Comparison of ENCODE assay signal across 8 cellular contexts in the genomic region with DNA sequence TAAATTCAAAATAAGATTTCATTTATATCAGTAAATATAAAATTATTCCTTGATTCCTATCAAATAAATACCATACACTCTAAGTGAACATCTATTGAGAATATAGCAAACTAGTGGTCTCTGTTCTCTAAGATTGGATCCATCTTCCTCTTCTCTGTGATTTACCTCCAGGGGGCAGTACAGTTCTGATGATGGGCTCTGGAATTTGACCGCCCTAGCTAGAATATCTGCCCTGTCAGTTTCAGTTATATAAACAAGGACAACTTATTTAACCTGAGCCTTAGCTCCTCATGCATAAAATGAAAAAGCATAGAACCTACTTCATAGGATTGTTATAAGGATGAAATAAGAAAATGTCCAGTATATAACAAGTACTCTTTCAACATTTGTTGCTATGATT.
DNase-seq lines count a peak whose midpoint lies in the region; ATAC-seq and TF ChIP-seq lines count a peak whose summit lies in the region.

No MANE protein-coding gene starts in this region.

- no peaks in the 10 kb centered on the region for H4K20me1 ChIP-seq in H9 (ENCODE audit: control insufficient read depth, insufficient read depth, insufficient read length)
- no peaks in the 10 kb centered on the region for H4K20me1 ChIP-seq in OCI-LY3 (ENCODE audit: insufficient read depth, low read length)

- H3K4me2 ChIP-seq in H9 (ENCODE audit: insufficient read depth, insufficient read length, low read length): no peak overlapping the region
- no peak overlapping the region for H3K4me2 ChIP-seq in OCI-LY3 (ENCODE audit: low read length)

- no peak overlapping the region for H3K27ac Mint-ChIP-seq in H9
- no peak overlapping the region for H3K27ac Mint-ChIP-seq in activated T-helper 1 cell treated with anti-CD3 and anti-CD28 coated beads, Interleukin-12 subunit alpha, Interleukin-12 subunit beta, Interleukin-2, Interleukin-4 antibody, amounts not matched to agents 30 ng/mL and 10 ng/mL and 1 ng/mL, durations not matched to agents 14 hours and 24 hours and 36 hours

- no peak overlapping the region for H3K18ac ChIP-seq in H9 (ENCODE audit: insufficient read length, low read depth, low read length)

- H3K9me3 ChIP-seq in H9 (ENCODE audit: control insufficient read depth, low read depth, low read length): no peaks in the 10 kb centered on the region
- no peaks in the 10 kb centered on the region for H3K9me3 ChIP-seq in OCI-LY3 (ENCODE audit: insufficient read depth, low read length)

- H3K14ac ChIP-seq in H9 (ENCODE audit: insufficient read depth, low read length): no peak overlapping the region

- no CpG with 5 or more reads among the region's 1 CpG for WGBS in H9 (ENCODE audit: extremely low coverage, insufficient read length, low lambda C conversion rate)

- H3K4me3 Mint-ChIP-seq in H9: no peak overlapping the region
- no peak overlapping the region for H3K4me3 Mint-ChIP-seq in activated T-helper 1 cell treated with anti-CD3 and anti-CD28 coated beads, Interleukin-12 subunit alpha, Interleukin-12 subunit beta, Interleukin-2, Interleukin-4 antibody, amounts not matched to agents 30 ng/mL and 10 ng/mL and 1 ng/mL, durations not matched to agents 14 hours and 24 hours and 36 hours

- H3K9me3 Mint-ChIP-seq in H9: no peaks in the 10 kb centered on the region
- H3K9me3 Mint-ChIP-seq in activated T-helper 1 cell treated with anti-CD3 and anti-CD28 coated beads, Interleukin-12 subunit alpha, Interleukin-12 subunit beta, Interleukin-2, Interleukin-4 antibody, amounts not matched to agents 30 ng/mL and 10 ng/mL and 1 ng/mL, durations not matched to agents 14 hours and 24 hours and 36 hours: no peaks in the 10 kb centered on the region

- no peaks in the 10 kb centered on the region for H3K23me2 ChIP-seq in H9 (ENCODE audit: insufficient read length, low read depth, low read length, poor library complexity, severe bottlenecking)

- H2BK5ac ChIP-seq in H9 (ENCODE audit: insufficient read length, low read length): no peak overlapping the region

- H2AFZ ChIP-seq in H9 (ENCODE audit: low read length) (no peak overlapping the region), OCI-LY3 (ENCODE audit: low read depth, low read length) (no peak overlapping the region)

- no peaks in the 10 kb centered on the region for H3K36me3 Mint-ChIP-seq in H9 (ENCODE audit: insufficient read depth in 1 of 3, low read depth in 3 of 3)
- no peaks in the 10 kb centered on the region for H3K36me3 Mint-ChIP-seq in activated T-helper 1 cell treated with anti-CD3 and anti-CD28 coated beads, Interleukin-12 subunit alpha, Interleukin-12 subunit beta, Interleukin-2, Interleukin-4 antibody, amounts not matched to agents 30 ng/mL and 10 ng/mL and 1 ng/mL, durations not matched to agents 14 hours and 24 hours and 36 hours (ENCODE audit: low read depth)

- peaks cover 8 to 10% of the 10 kb centered on the region in 2 experiments for H3K4me1 Mint-ChIP-seq in H9
- H3K4me1 Mint-ChIP-seq in activated T-helper 1 cell treated with anti-CD3 and anti-CD28 coated beads, Interleukin-12 subunit alpha, Interleukin-12 subunit beta, Interleukin-2, Interleukin-4 antibody, amounts not matched to agents 30 ng/mL and 10 ng/mL and 1 ng/mL, durations not matched to agents 14 hours and 24 hours and 36 hours (ENCODE audit: low read depth): no peaks in the 10 kb centered on the region

- no peak overlapping the region for H3K56ac ChIP-seq in H9 (ENCODE audit: insufficient read length, low read depth, low read length)

- TF ChIP-seq CTCF in H9 (conservative IDR thresholded peaks at IDR 0.05) (peak; percentile 90), OCI-LY3 (IDR thresholded peaks at IDR 0.05; ENCODE audit: low read depth, low read length) (peak; percentile 77)

- H3K27me3 ChIP-seq in H9 (ENCODE audit: insufficient read depth, low read length): no peaks in the 10 kb centered on the region
- peaks cover 11% of the 10 kb centered on the region for H3K27me3 ChIP-seq in OCI-LY3 (ENCODE audit: low read depth, low read length)

- H2BK120ac ChIP-seq in H9 (ENCODE audit: low read depth, low read length, poor library complexity, severe bottlenecking): no peak overlapping the region

- H3T11ph ChIP-seq in H9 (ENCODE audit: low read length): no peak overlapping the region

- peak; percentile 28 for DNase-seq in DMS 273 treated with DMSO at 0.1 percent for 48 hours (lab: John Stamatoyannopoulos, UW)
- no peak for DNase-seq in H9
- peak; percentile 49 for DNase-seq in epidermal melanocyte (ENCODE audit: insufficient read length, low spot score)
- peak; percentile 89 for DNase-seq in pons (ENCODE audit: low spot score)
- DNase-seq in activated T-helper 1 cell treated with anti-CD3 and anti-CD28 coated beads, Interleukin-12 subunit alpha, Interleukin-12 subunit beta, Interleukin-2, Interleukin-4 antibody, amounts not matched to agents 30 ng/mL and 10 ng/mL and 1 ng/mL, durations not matched to agents 14 hours and 24 hours and 36 hours (ENCODE audit: low spot score): no peak
- DNase-seq in activated naive CD4-positive, alpha-beta T cell treated with anti-CD3 and anti-CD28 coated beads, Interleukin-2, amount 50 U/mL, for 16 hours: no peak

- H2BK20ac ChIP-seq in H9 (ENCODE audit: low read depth, low read length, poor library complexity, severe bottlenecking): no peak overlapping the region

- H3K4ac ChIP-seq in H9 (ENCODE audit: low read depth, low read length): no peak overlapping the region

- no peak overlapping the region for H2BK12ac ChIP-seq in H9 (ENCODE audit: insufficient read length, low read depth, low read length)

- no peak overlapping the region for H3K27ac ChIP-seq in H9 (ENCODE audit: insufficient read length, low read depth, low read length)
- no peak overlapping the region for H3K27ac ChIP-seq in OCI-LY3 (ENCODE audit: low read length)

- H2BK15ac ChIP-seq in H9 (ENCODE audit: low read depth, low read length): no peak overlapping the region

- no peak overlapping the region for H3K23ac ChIP-seq in H9 (ENCODE audit: insufficient read length, low read depth, low read length)

- H3K79me2 ChIP-seq in H9 (ENCODE audit: insufficient read depth, low read length): no peaks in the 10 kb centered on the region
- H3K79me2 ChIP-seq in OCI-LY3 (ENCODE audit: low read length): no peaks in the 10 kb centered on the region

- H4K8ac ChIP-seq in H9 (replicated peaks; ENCODE audit: insufficient read length, low read depth, low read length): no peak overlapping the region

- H2AK5ac ChIP-seq in H9 (ENCODE audit: insufficient read length, low read length): no peak overlapping the region

- no peak overlapping the region for H3K9ac ChIP-seq in H9 (ENCODE audit: extremely low read depth, insufficient read length, low read length)
- no peak overlapping the region for H3K9ac ChIP-seq in OCI-LY3 (ENCODE audit: low read length)

- no peak overlapping the region for H4K91ac ChIP-seq in H9 (ENCODE audit: insufficient read length, low read depth, low read length)

- no peaks in the 10 kb centered on the region for H3K27me3 Mint-ChIP-seq in H9 (ENCODE audit: low read depth)
- peaks cover 13% of the 10 kb centered on the region for H3K27me3 Mint-ChIP-seq in activated T-helper 1 cell treated with anti-CD3 and anti-CD28 coated beads, Interleukin-12 subunit alpha, Interleukin-12 subunit beta, Interleukin-2, Interleukin-4 antibody, amounts not matched to agents 30 ng/mL and 10 ng/mL and 1 ng/mL, durations not matched to agents 14 hours and 24 hours and 36 hours (ENCODE audit: insufficient read depth)

- no peaks in the 10 kb centered on the region for H3K79me1 ChIP-seq in H9 (ENCODE audit: insufficient read depth, low read depth, low read length, poor library complexity, severe bottlenecking)

- H4K5ac ChIP-seq in H9 (ENCODE audit: insufficient read length, low read depth, low read length): no peak overlapping the region

- H3K4me3 ChIP-seq in OCI-LY3 (ENCODE audit: low read length): no peak overlapping the region

- H3K4me1 ChIP-seq in H9 (ENCODE audit: insufficient read depth, low read length): no peaks in the 10 kb centered on the region; the same call in 1 of the 2 replicates
- 0 out of 2 replicates have a peak, but pooled peaks cover 5% of the 10 kb centered on the region for H3K4me1 ChIP-seq in OCI-LY3 (ENCODE audit: low read length)

- H3K36me3 ChIP-seq in OCI-LY3 (replicated peaks; ENCODE audit: low read depth, low read length): no peaks in the 10 kb centered on the region

- intact Hi-C loops in activated T-helper 1 cell treated with anti-CD3 and anti-CD28 coated beads, Interleukin-12 subunit alpha, Interleukin-12 subunit beta, Interleukin-2, Interleukin-4 antibody, amounts not matched to agents 30 ng/mL and 10 ng/mL and 1 ng/mL, durations not matched to agents 14 hours and 24 hours and 36 hours (cut with micrococcal nuclease): no loop called here

- no peak for ATAC-seq in HG02763 (IDR thresholded peaks at IDR 0.05; ENCODE audit: unreplicated experiment)

Comparison
In these comparisons a context has a peak if more than half of its experiments do, and no peak if none do; other contexts are left out.
1. DNase-seq: peak in DMS 273 treated with DMSO at 0.1 percent for 48 hours (single experiment), epidermal melanocyte (single experiment) and pons (single experiment); none in H9 (single experiment), activated T-helper 1 cell treated with anti-CD3 and anti-CD28 coated beads, Interleukin-12 subunit alpha, Interleukin-12 subunit beta, Interleukin-2, Interleukin-4 antibody, amounts not matched to agents 30 ng/mL and 10 ng/mL and 1 ng/mL, durations not matched to agents 14 hours and 24 hours and 36 hours (single experiment) and activated naive CD4-positive, alpha-beta T cell treated with anti-CD3 and anti-CD28 coated beads, Interleukin-2, amount 50 U/mL, for 16 hours (single experiment).